19 cellular contexts compared by ENCODE assay signal in the genomic region with DNA sequence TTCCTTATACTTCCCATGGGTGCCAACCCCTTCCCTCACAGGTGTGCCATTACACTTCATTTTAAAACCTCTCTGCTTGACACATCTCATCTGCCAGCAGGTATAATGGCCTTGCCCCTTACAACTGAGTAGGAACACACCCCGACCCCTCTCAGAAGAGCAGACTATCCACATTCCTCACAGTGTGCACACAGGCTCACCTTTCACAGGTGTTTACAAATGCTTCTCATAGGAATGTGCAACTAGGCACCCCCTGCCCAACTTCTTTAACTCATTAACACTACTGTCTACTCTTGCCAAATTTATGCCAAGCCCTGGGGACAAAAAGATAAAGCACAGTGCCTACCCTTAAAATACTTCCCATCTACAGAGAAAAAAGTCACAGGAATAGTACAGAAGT. TPM values are rescaled to one million over a fixed set of nuclear protein-coding genes. Genes with fewer than 3 reads are reported as not detected.
"Had no signal": no experiment of that assay in that cellular context is flagged by ENCODE, and none has a peak within 500 bp of the region (broad histone marks: within the 10 kb centered on the region; RNA-seq: fewer than 3 reads in every experiment).

No MANE protein-coding gene starts in this region.

- H3K4me3 Mint-ChIP-seq: endodermal cell, naive B cell, nephron had no signal

- H3K9me3 ChIP-seq: heart right ventricle, sigmoid colon, stomach, thoracic aorta, transverse colon had no signal

- H3K4me1 Mint-ChIP-seq: endodermal cell, naive B cell had no signal

- H3K4me1 ChIP-seq: heart right ventricle, parathyroid adenoma, sigmoid colon, stomach, transverse colon had no signal

- H3K9ac ChIP-seq: parathyroid adenoma had no signal

- H3K27me3 ChIP-seq: heart right ventricle, sigmoid colon, stomach, transverse colon had no signal

- H3K27me3 Mint-ChIP-seq: naive B cell had no signal

- H3K9me3 Mint-ChIP-seq: endodermal cell, naive B cell, nephron had no signal

- ATAC-seq: left lobe of liver had no signal

- H3K4me3 ChIP-seq: coronary artery, heart right ventricle, sigmoid colon, skin epidermis, stomach, thoracic aorta, transverse colon had no signal

- H3K27ac ChIP-seq: coronary artery, heart right ventricle, parathyroid adenoma, sigmoid colon, skin epidermis, stomach, thoracic aorta, transverse colon had no signal

- H3K79me2 ChIP-seq: parathyroid adenoma had no signal

- DNase-seq: effector CD4-positive, alpha-beta T cell; endodermal cell; heart right ventricle; islet precursor cell; mesendoderm; naive B cell; occipital lobe; sigmoid colon; stimulated activated naive CD4-positive, alpha-beta T cell; stomach; substantia nigra; transverse colon had no signal

- H3K27ac Mint-ChIP-seq: endodermal cell, nephron had no signal

- H2AFZ ChIP-seq: parathyroid adenoma had no signal

RNA-seq across cellular contexts. Expression of a gene that starts 17.6 kb away (rescaled TPM):
- total RNA-seq: lung microvascular endothelial cell had no signal
